ENCODE assay signal across 9 cellular contexts in the genomic region with DNA sequence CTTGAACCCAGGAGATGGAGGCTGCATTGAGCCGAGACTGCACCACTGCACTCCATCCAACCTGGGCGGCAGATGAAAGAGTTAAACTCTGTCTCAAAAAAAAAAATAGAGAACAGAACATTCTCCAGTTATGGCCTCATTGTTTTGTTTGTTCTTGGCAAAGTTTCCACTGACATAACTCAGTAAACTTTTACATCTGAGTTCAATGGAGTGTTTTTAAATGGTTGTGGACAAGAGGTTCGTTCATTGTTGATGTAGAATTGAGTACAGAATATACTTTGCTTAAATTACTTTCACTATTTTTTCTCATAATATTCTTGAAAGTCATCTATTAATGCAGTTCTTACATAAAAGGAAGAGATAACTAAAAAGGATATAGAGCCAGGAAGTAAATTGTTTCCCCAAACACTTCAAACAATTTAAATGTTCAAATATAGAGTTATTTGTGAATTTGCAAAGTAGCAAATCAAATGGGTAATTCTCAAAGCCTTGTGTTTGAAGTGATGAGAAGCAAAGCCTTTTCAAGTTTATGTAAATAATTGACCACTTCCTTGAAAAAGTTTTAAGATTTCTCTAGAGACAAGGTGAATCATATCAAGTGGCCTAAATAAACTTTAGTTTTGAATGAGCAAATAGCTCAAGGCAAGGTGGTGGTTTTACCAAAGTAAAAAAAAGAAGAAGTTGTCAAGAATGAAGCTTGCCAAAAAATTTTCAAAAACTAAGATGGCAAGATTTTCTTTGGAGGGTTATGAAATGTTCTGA. TPM values are rescaled to one million over a fixed set of nuclear protein-coding genes. Genes with fewer than 3 reads are reported as not detected.
A peak's percentile ranks its signal among the peaks of the same experiment; 100 is the strongest.
DNase-seq lines count a peak whose midpoint lies in the region; ATAC-seq, FAIRE-seq and TF ChIP-seq lines count a peak whose summit lies in the region.
"Had no signal": no experiment of that assay in that cellular context is flagged by ENCODE, and none has a peak within 500 bp of the region (broad histone marks: within the 10 kb centered on the region; RNA-seq: fewer than 3 reads in every experiment).

No MANE protein-coding gene starts in this region.

- no peaks in the 10 kb centered on the region for H3K9me3 Mint-ChIP-seq in natural killer cell treated with Interleukin-12 subunit alpha and Interleukin-12 subunit beta and Interleukin-15 and Interleukin-18, amount 100 ng/mL, for 72 hours

- peak; percentile 69 for ATAC-seq in HG03378 (IDR thresholded peaks at IDR 0.05; ENCODE audit: unreplicated experiment)
- peak; percentile 52 to 66 for ATAC-seq in natural killer cell treated with Interleukin-12 subunit alpha and Interleukin-12 subunit beta and Interleukin-15 and Interleukin-18, amount 100 ng/mL, for 72 hours

- no peak overlapping the region for H3K4me3 ChIP-seq in cardiac fibroblast (replicated peaks in 1 of 2; ENCODE audit: low read depth in 2 of 2, low read length in 2 of 2)

- H3K4me3 Mint-ChIP-seq in natural killer cell treated with Interleukin-12 subunit alpha and Interleukin-12 subunit beta and Interleukin-15 and Interleukin-18, amount 100 ng/mL, for 72 hours: peak overlapping the region; percentile 60

- no peak for TF ChIP-seq POLR2A in GM12891 (IDR thresholded peaks at IDR 0.05; ENCODE audit: low read depth, low read length)

- no peaks in the 10 kb centered on the region for H3K27me3 Mint-ChIP-seq in natural killer cell treated with Interleukin-12 subunit alpha and Interleukin-12 subunit beta and Interleukin-15 and Interleukin-18, amount 100 ng/mL, for 72 hours

- no peak for DNase-seq in GM12891 (ENCODE audit: insufficient read length, low spot score)
- DNase-seq in cardiac fibroblast (ENCODE audit: low read depth in 2 of 2): peak; percentile 62 to 87
- DNase-seq in natural killer cell treated with Interleukin-12 subunit alpha and Interleukin-12 subunit beta and Interleukin-15 and Interleukin-18, amount 100 ng/mL, for 72 hours (ENCODE audit: low spot score): no peak
- DNase-seq in AG08395 (ENCODE audit: low spot score): no peak
- no peak for DNase-seq in iPS-NIHi11 (ENCODE audit: low spot score)
- DNase-seq in glomerular visceral epithelial cell (ENCODE audit: extremely low spot score): no peak
- no peak for DNase-seq in activated naive CD4-positive, alpha-beta T cell treated with Interleukin-2 at 50 U/mL for 16 hours
- DNase-seq: SHP77 treated with DMSO at 0.1 percent for 48 hours had no signal

- peaks cover 61% of the 10 kb centered on the region in 2 donors for H3K4me1 Mint-ChIP-seq in natural killer cell treated with Interleukin-12 subunit alpha and Interleukin-12 subunit beta and Interleukin-15 and Interleukin-18, amount 100 ng/mL, for 72 hours (ENCODE audit: low read depth in 2 of 2)

- FAIRE-seq in GM12891 (lab: Jason Lieb, UNC): peak; percentile 38

- peak overlapping the region; percentile 50 to 80 for H3K27ac Mint-ChIP-seq in natural killer cell treated with Interleukin-12 subunit alpha and Interleukin-12 subunit beta and Interleukin-15 and Interleukin-18, amount 100 ng/mL, for 72 hours

- TF ChIP-seq CTCF in cardiac fibroblast (IDR thresholded peaks at IDR 0.05; ENCODE audit: low read depth, low read length): no peak

- H3K36me3 Mint-ChIP-seq in natural killer cell treated with Interleukin-12 subunit alpha and Interleukin-12 subunit beta and Interleukin-15 and Interleukin-18, amount 100 ng/mL, for 72 hours: no peaks in the 10 kb centered on the region

TF ChIP-seq in GM12891, 5 proteins besides CTCF, POLR2A, EP300 and RAD21:
- peak; percentile 40 for TF ChIP-seq SPI1 (IDR thresholded peaks at IDR 0.05; ENCODE audit: low read depth, low read length)
- no peak for TF ChIP-seq TAF1 (IDR thresholded peaks at IDR 0.05; ENCODE audit: low read depth, low read length)

RNA-seq across cellular contexts. Expression of a gene that starts 42.4 kb away (rescaled TPM):
- polyA plus RNA-seq in GM12891 (2012; ENCODE audit: low read depth, missing spikeins): 114 TPM
- total RNA-seq in natural killer cell treated with Interleukin-12 subunit alpha and Interleukin-12 subunit beta and Interleukin-15 and Interleukin-18, amount 100 ng/mL, for 72 hours: 10 to 100 TPM; 19.8 to 31.9 TPM

Comparison
In these comparisons a context has a peak if more than half of its experiments do, and no peak if none do; other contexts are left out.
1. DNase-seq: peak in cardiac fibroblast (2 of 2); none in GM12891 (single experiment), natural killer cell treated with Interleukin-12 subunit alpha and Interleukin-12 subunit beta and Interleukin-15 and Interleukin-18, amount 100 ng/mL, for 72 hours (single experiment), AG08395 (single experiment), iPS-NIHi11 (single experiment), glomerular visceral epithelial cell (single experiment) and activated naive CD4-positive, alpha-beta T cell treated with Interleukin-2 at 50 U/mL for 16 hours (single experiment).